ENCODE assay signal across 33 cellular contexts in the genomic region with DNA sequence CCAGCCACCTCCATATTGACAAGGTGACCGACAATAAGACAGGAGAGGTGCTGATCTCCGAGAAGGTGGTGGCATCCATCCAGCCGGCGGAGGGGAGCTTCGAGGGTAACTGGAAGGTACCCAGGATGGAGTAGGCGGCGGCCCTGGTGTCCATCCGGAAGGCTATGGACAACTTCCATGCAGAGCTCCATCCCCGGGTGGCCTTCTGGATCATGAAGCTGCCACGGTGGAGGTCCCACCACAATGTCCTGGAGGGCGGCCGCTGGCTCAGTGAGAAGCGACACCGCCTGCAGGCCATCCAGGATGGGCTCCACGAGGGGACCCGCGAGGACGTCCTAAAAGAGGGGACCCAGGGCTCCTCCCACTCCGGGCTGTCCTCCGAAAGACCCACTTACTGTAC. TPM values are rescaled to one million over a fixed set of nuclear protein-coding genes. Genes with fewer than 3 reads are reported as not detected.
"Had no signal": no experiment of that assay in that cellular context is flagged by ENCODE, and none has a peak within 500 bp of the region (broad histone marks: within the 10 kb centered on the region; RNA-seq: fewer than 3 reads in every experiment).

No MANE protein-coding gene starts in this region.

- H3K27ac ChIP-seq: colonic mucosa, epithelial cell of prostate, esophagus squamous epithelium, gastrocnemius medialis, heart right ventricle, left lung, lower lobe of right lung had no signal

- DNase-seq: colonic mucosa; cortex of kidney; effector CD8-positive, alpha-beta T cell; effector memory CD8-positive, alpha-beta T cell; endodermal cell; erythroblast; esophagus squamous epithelium; foreskin fibroblast; foreskin melanocyte; gastrocnemius medialis; glutamatergic neuron; head of caudate nucleus; heart right ventricle; hippocampal formation; left cardiac atrium; left ventricle myocardium superior; lower lobe of right lung; mesenchymal stem cell; mucosa of descending colon had no signal

- H3K4me1 ChIP-seq: colonic mucosa, esophagus squamous epithelium, gastrocnemius medialis, heart right ventricle, left lung, lower lobe of right lung had no signal

- FAIRE-seq: endometrium, islet of Langerhans, keratinocyte had no signal

- H3K27me3 ChIP-seq: colonic mucosa, esophagus squamous epithelium, gastrocnemius medialis, heart right ventricle, left lung had no signal

- H3K36me3 ChIP-seq: colonic mucosa, esophagus squamous epithelium, gastrocnemius medialis, heart right ventricle, left lung, lower lobe of right lung had no signal

- ATAC-seq: effector memory CD8-positive, alpha-beta T cell; esophagus mucosa; gastrocnemius medialis; heart right ventricle; left cardiac atrium; left lung; left ventricle myocardium superior; lower lobe of right lung; mucosa of descending colon had no signal

- H3K9me3 ChIP-seq: colonic mucosa, gastrocnemius medialis had no signal

- H3K4me3 ChIP-seq: colonic mucosa, esophagus squamous epithelium, gastrocnemius medialis, heart right ventricle, left lung, lower lobe of right lung, mucosa of descending colon had no signal

RNA-seq across cellular contexts. Expression of a gene that starts 17.0 kb away (rescaled TPM):
- total RNA-seq: colonic mucosa, dermis microvascular lymphatic vessel endothelial cell, endodermal cell, esophagus mucosa, esophagus squamous epithelium, gastrocnemius medialis, glomerular endothelial cell, heart right ventricle, kidney epithelial cell, left cardiac atrium, left lung, left ventricle myocardium superior, lower leg skin, lower lobe of right lung, lung microvascular endothelial cell, mesenteric fat pad, mesothelial cell of epicardium, mucosa of descending colon, myocyte had no signal
- polyA plus RNA-seq: heart right ventricle, keratinocyte had no signal

RNA-seq across cellular contexts. Expression of a gene that starts 33.9 kb away (rescaled TPM):
- total RNA-seq: colonic mucosa, dermis microvascular lymphatic vessel endothelial cell, endodermal cell, esophagus mucosa, esophagus squamous epithelium, gastrocnemius medialis, glomerular endothelial cell, heart right ventricle, kidney epithelial cell, left cardiac atrium, left lung, left ventricle myocardium superior, lower leg skin, lower lobe of right lung, lung microvascular endothelial cell, mesenteric fat pad, mesothelial cell of epicardium, mucosa of descending colon, myocyte had no signal
- polyA plus RNA-seq: heart right ventricle, keratinocyte had no signal
